In the genomic region with DNA sequence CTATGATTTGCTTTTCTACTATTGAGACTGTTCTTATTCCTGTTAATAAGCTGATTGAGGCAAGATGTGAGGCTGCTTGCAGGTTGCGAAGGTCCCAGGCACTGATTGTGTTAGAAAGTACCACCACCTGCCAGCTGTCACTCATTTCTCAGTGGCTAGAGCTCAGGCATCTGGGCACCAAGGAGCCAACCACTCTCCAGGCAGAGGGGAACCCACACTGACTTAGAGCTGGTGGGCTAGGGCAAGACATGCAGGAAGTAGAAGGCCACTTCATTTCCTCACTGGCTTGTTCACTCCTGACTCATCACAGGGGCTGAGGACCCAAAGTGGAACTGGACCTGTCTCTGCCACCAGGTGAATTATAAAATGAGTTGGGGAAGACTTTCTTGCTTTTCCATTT, we compare ENCODE assay signal across 22 cellular contexts. TPM values are rescaled to one million over a fixed set of nuclear protein-coding genes. Genes with fewer than 3 reads are reported as not detected.
DNase-seq lines count a peak whose midpoint lies in the region; ATAC-seq, FAIRE-seq and TF ChIP-seq lines count a peak whose summit lies in the region.
"Had no signal": no experiment of that assay in that cellular context is flagged by ENCODE, and none has a peak within 500 bp of the region (broad histone marks: within the 10 kb centered on the region; RNA-seq: fewer than 3 reads in every experiment).

No MANE protein-coding gene starts in this region.

- H3K27me3 ChIP-seq in bronchial epithelial cell (ENCODE audit: control insufficient read depth, insufficient read depth, low read length) (peaks cover 2% of the 10 kb centered on the region), lower lobe of right lung (ENCODE audit: low read depth) (peaks cover 50% of the 10 kb centered on the region)

- no peak overlapping the region for H3K4me3 Mint-ChIP-seq in stimulated activated naive CD8-positive, alpha-beta T cell treated with anti-CD3 and anti-CD28 coated beads, Interleukin-15, amount 100 ng/mL, for 72 hours
- H3K4me3 Mint-ChIP-seq: memory B cell; stimulated activated memory B cell treated with anti-CD40 and anti-IgM and Interleukin-4, amounts not matched to agents 10 μg/mL and 1 μg/mL and 100 μg/mL, for 72 hours; T-helper 2 cell treated with Interferon-gamma antibody and Interleukin-4, amounts not matched to agents 5 μg/mL and 100 μg/mL, for 36 hours had no signal

- intact Hi-C loops in lower lobe of right lung (cut with DNase I): no loop called here

- H3K27ac Mint-ChIP-seq in stimulated activated naive CD8-positive, alpha-beta T cell treated with anti-CD3 and anti-CD28 coated beads, Interleukin-15, amount 100 ng/mL, for 72 hours: no peak overlapping the region
- H3K27ac Mint-ChIP-seq: memory B cell; stimulated activated memory B cell treated with anti-CD40 and anti-IgM and Interleukin-4, amounts not matched to agents 10 μg/mL and 1 μg/mL and 100 μg/mL, for 72 hours; T-helper 2 cell treated with Interferon-gamma antibody and Interleukin-4, amounts not matched to agents 5 μg/mL and 100 μg/mL, for 36 hours had no signal

- peaks cover 25% of the 10 kb centered on the region for H3K4me1 ChIP-seq in lower lobe of right lung

- no peak overlapping the region for H3K27ac ChIP-seq in lower lobe of right lung
- H3K27ac ChIP-seq: BLaER1, thoracic aorta, vagina had no signal

- ATAC-seq in stimulated activated naive CD8-positive, alpha-beta T cell treated with anti-CD3 and anti-CD28 coated beads, Interleukin-15, amount 100 ng/mL, for 72 hours: peak; percentile 50
- ATAC-seq in stimulated activated naive CD8-positive, alpha-beta T cell treated with anti-CD3 and anti-CD28 coated beads, Interleukin-15, Interleukin-2, amounts not matched to agents 100 U/mL and 50 U/mL, for 24 hours: no peak
- ATAC-seq in lower lobe of right lung (no peak), GM18502 (IDR thresholded peaks at IDR 0.05; ENCODE audit: poor library complexity, unreplicated experiment) (no peak)
- ATAC-seq: left colon; stimulated activated memory B cell treated with anti-CD40 and anti-IgM and Interleukin-4, amounts not matched to agents 10 μg/mL and 1 μg/mL and 100 μg/mL, for 72 hours had no signal

- H3K4me3 ChIP-seq in bronchial epithelial cell (ENCODE audit: low read depth, low read length) (no peak overlapping the region), lower lobe of right lung (no peak overlapping the region)
- H3K4me3 ChIP-seq: BLaER1, smooth muscle cell, thoracic aorta, vagina had no signal

- no peaks in the 10 kb centered on the region for H3K36me3 ChIP-seq in bronchial epithelial cell (ENCODE audit: control insufficient read depth, insufficient read depth, low read length)
- no peaks in the 10 kb centered on the region for H3K36me3 ChIP-seq in lower lobe of right lung
- H3K36me3 ChIP-seq: BLaER1, thoracic aorta, vagina had no signal

- H3K9me3 ChIP-seq in lower lobe of right lung: no peaks in the 10 kb centered on the region
- H3K9me3 ChIP-seq: thoracic aorta, vagina had no signal

- peaks cover 7 to 20% of the 10 kb centered on the region in 2 donors for H3K9me3 Mint-ChIP-seq in stimulated activated naive CD8-positive, alpha-beta T cell treated with anti-CD3 and anti-CD28 coated beads, Interleukin-15, amount 100 ng/mL, for 72 hours

- no peak for FAIRE-seq in bronchial epithelial cell (lab: Jason Lieb, UNC)

- peaks cover 40% of the 10 kb centered on the region for H3K4me1 Mint-ChIP-seq in stimulated activated naive CD8-positive, alpha-beta T cell treated with anti-CD3 and anti-CD28 coated beads, Interleukin-15, amount 100 ng/mL, for 72 hours

- no peak for TF ChIP-seq CTCF in bronchial epithelial cell (IDR thresholded peaks at IDR 0.05; ENCODE audit: insufficient read depth, low read length, severe bottlenecking)
- no peak for TF ChIP-seq CTCF in lower lobe of right lung (IDR thresholded peaks at IDR 0.05)

- peaks cover 58% of the 10 kb centered on the region for H3K27me3 Mint-ChIP-seq in stimulated activated naive CD8-positive, alpha-beta T cell treated with anti-CD3 and anti-CD28 coated beads, Interleukin-15, amount 100 ng/mL, for 72 hours

- no peak for DNase-seq in stimulated activated naive CD8-positive, alpha-beta T cell treated with anti-CD3 and anti-CD28 coated beads, Interleukin-15, amount 100 ng/mL, for 72 hours
- DNase-seq in stimulated activated naive CD8-positive, alpha-beta T cell treated with anti-CD3 and anti-CD28 coated beads, Interleukin-15, Interleukin-2, amounts not matched to agents 100 U/mL and 50 U/mL, for 24 hours: no peak
- peak; percentile 28 for DNase-seq in bronchial epithelial cell (ENCODE audit: low read depth)
- DNase-seq in myocyte (ENCODE audit: low read depth): peak; percentile 89
- DNase-seq in stimulated activated CD4-positive, alpha-beta T cell treated with anti-CD3 and anti-CD28 coated beads, Interleukin-4, amount 100 ng/mL, for 4 hours: no peak
- DNase-seq in lower lobe of right lung: no peak
- DNase-seq in central memory CD4-positive, alpha-beta T cell: no peak
- DNase-seq: activated CD4-positive, alpha-beta T cell treated with anti-CD3 and anti-CD28 coated beads for 4 hours; activated naive CD4-positive, alpha-beta T cell treated with anti-CD3 and anti-CD28 coated beads, Interleukin-2, amount 50 U/mL, for 16 hours; COR-L47; dermis blood vessel endothelial cell; EL; left colon; NCI-H2081 treated with DMSO at 0.1 percent for 48 hours had no signal

RNA-seq across cellular contexts. Expression of gene DLL1, which starts 7.8 kb away (rescaled TPM):
- 4.1 and 4.7 TPM in 2 replicates for total RNA-seq in bronchial epithelial cell
- total RNA-seq in myocyte: 38.7 and 71.8 TPM in 2 replicates
- polyA plus RNA-seq in myocyte (2012): 9.8 TPM
- total RNA-seq in lower lobe of right lung: 12.9 TPM

RNA-seq across cellular contexts. Expression of gene FAM120B, which starts 7.9 kb away (rescaled TPM):
- 7.1 and 11.8 TPM in 2 replicates for total RNA-seq in bronchial epithelial cell
- total RNA-seq in myocyte: 14.9 and 18.1 TPM in 2 replicates
- polyA plus RNA-seq in myocyte (2012): 18.8 TPM
- total RNA-seq in lower lobe of right lung: 29.0 TPM

Comparison
In these comparisons a context has a peak if more than half of its experiments do, and no peak if none do; other contexts are left out.
1. DNase-seq: peak in bronchial epithelial cell (single experiment) and myocyte (single experiment); none in stimulated activated naive CD8-positive, alpha-beta T cell treated with anti-CD3 and anti-CD28 coated beads, Interleukin-15, amount 100 ng/mL, for 72 hours (0 of 2), stimulated activated naive CD8-positive, alpha-beta T cell treated with anti-CD3 and anti-CD28 coated beads, Interleukin-15, Interleukin-2, amounts not matched to agents 100 U/mL and 50 U/mL, for 24 hours (single experiment), stimulated activated CD4-positive, alpha-beta T cell treated with anti-CD3 and anti-CD28 coated beads, Interleukin-4, amount 100 ng/mL, for 4 hours (0 of 2), lower lobe of right lung (single experiment) and central memory CD4-positive, alpha-beta T cell (single experiment).